In genomic region chr11:110580571-110580970, GRCh38 we compare ENCODE assay signal across 32 cellular contexts.
"Had no signal": no experiment of that assay in that cellular context is flagged by ENCODE, and none has a peak within 500 bp of the region (broad histone marks: within the 10 kb centered on the region; RNA-seq: fewer than 3 reads in every experiment).

No MANE protein-coding gene starts in this region.

- H3K36me3 ChIP-seq: adrenal gland, brain microvascular endothelial cell, cardiac muscle cell had no signal

- H3K27ac ChIP-seq: adrenal gland, ascending aorta, body of pancreas, brain microvascular endothelial cell, cardiac muscle cell had no signal

- H3K4me3 ChIP-seq: adrenal gland, ascending aorta, body of pancreas, cardiac muscle cell had no signal

- H3K27me3 ChIP-seq: adrenal gland, ascending aorta, body of pancreas, brain microvascular endothelial cell, cardiac muscle cell had no signal

- H3K4me1 ChIP-seq: adrenal gland, ascending aorta, body of pancreas had no signal

- H3K9me3 ChIP-seq: adrenal gland, ascending aorta, body of pancreas had no signal

- ATAC-seq: activated naive CD4-positive, alpha-beta T cell treated with anti-CD3 and anti-CD28 coated beads, Interleukin-2, amount 50 U/mL, for 72 hours; activated naive CD8-positive, alpha-beta T cell treated with anti-CD3 and anti-CD28 coated beads, Interleukin-2, amount 50 U/mL, for 24 hours; activated T-cell treated with anti-CD3 and anti-CD28 coated beads, Interleukin-2, amount 50 U/mL, for 4 hours; activated T-cell treated with anti-CD3 and anti-CD28 coated beads, Interleukin-2, amount 50 U/mL, for 72 hours; activated T-helper 17 cell treated with anti-CD3 and anti-CD28 coated beads, Interleukin-2, amount 50 U/mL, for 72 hours; body of pancreas had no signal

- DNase-seq: activated effector memory CD4-positive, alpha-beta T cell treated with anti-CD3 and anti-CD28 coated beads, Interleukin-2, amount 50 U/mL, for 16 hours; activated effector memory CD4-positive, alpha-beta T cell treated with Interleukin-2 at 50 U/mL for 16 hours; activated gamma-delta T cell; activated gamma-delta T cell treated with Interleukin-2 at 50 U/mL for 16 hours; activated naive CD4-positive, alpha-beta T cell; activated naive CD4-positive, alpha-beta T cell treated with anti-CD3 and anti-CD28 coated beads for 36 hours; activated naive CD4-positive, alpha-beta T cell treated with anti-CD3 and anti-CD28 coated beads, Interleukin-2, amount 10 ng/mL, durations not matched to agents 7 days and 5 days; activated naive CD4-positive, alpha-beta T cell treated with anti-CD3 and anti-CD28 coated beads, Interleukin-2, amount 50 U/mL, for 16 hours; activated naive CD4-positive, alpha-beta T cell treated with Interleukin-2 at 50 U/mL for 16 hours; activated naive CD8-positive, alpha-beta T cell treated with anti-CD3 and anti-CD28 coated beads for 36 hours; activated naive CD8-positive, alpha-beta T cell treated with anti-CD3 and anti-CD28 coated beads, Interleukin-2, amount 10 ng/mL, durations not matched to agents 7 days and 5 days; activated naive CD8-positive, alpha-beta T cell treated with anti-CD3 and anti-CD28 coated beads, Interleukin-2, amount 50 U/mL, for 24 hours; activated T-cell treated with anti-CD3 and anti-CD28 coated beads for 4 hours; activated T-cell treated with anti-CD3 and anti-CD28 coated beads, Interleukin-2, amount 50 U/mL, for 1 hour; activated T-cell treated with anti-CD3 and anti-CD28 coated beads, Interleukin-2, amount 50 U/mL, for 24 hours; activated T-cell treated with anti-CD3 and anti-CD28 coated beads, Interleukin-2, amount 50 U/mL, for 4 hours; activated T-cell treated with anti-CD3 and anti-CD28 coated beads, Interleukin-2, amount 50 U/mL, for 48 hours; activated T-cell treated with anti-CD3 and anti-CD28 coated beads, Interleukin-2, amount 50 U/mL, for 72 hours; adrenal gland; amniotic stem cell; amygdala; anterior cingulate cortex; aorta; body of pancreas; brain microvascular endothelial cell; caudate nucleus; central memory CD4-positive, alpha-beta T cell; cerebellar nuclear complex had no signal
